2 cellular contexts compared by ENCODE assay signal in genomic region chr3:186922790-186923189, GRCh38.
TF ChIP-seq lines count a peak whose summit lies in the region.

No MANE protein-coding gene starts in this region.

TF ChIP-seq in GM23338, 12 proteins besides CTCF, POLR2A, EP300 and RAD21:
- no peak for TF ChIP-seq JUNB (IDR thresholded peaks at IDR 0.05; ENCODE audit: unreplicated experiment)
- TF ChIP-seq ZNF331 (CRISPR knock-in tag; IDR thresholded peaks at IDR 0.05; ENCODE audit: low read depth): no peak
- TF ChIP-seq POLR2AphosphoS5 (IDR thresholded peaks at IDR 0.05; ENCODE audit: low read depth): no peak
- TF ChIP-seq NANOG (IDR thresholded peaks at IDR 0.05; ENCODE audit: borderline replicate concordance): no peak
- TF ChIP-seq, protein P1, sequence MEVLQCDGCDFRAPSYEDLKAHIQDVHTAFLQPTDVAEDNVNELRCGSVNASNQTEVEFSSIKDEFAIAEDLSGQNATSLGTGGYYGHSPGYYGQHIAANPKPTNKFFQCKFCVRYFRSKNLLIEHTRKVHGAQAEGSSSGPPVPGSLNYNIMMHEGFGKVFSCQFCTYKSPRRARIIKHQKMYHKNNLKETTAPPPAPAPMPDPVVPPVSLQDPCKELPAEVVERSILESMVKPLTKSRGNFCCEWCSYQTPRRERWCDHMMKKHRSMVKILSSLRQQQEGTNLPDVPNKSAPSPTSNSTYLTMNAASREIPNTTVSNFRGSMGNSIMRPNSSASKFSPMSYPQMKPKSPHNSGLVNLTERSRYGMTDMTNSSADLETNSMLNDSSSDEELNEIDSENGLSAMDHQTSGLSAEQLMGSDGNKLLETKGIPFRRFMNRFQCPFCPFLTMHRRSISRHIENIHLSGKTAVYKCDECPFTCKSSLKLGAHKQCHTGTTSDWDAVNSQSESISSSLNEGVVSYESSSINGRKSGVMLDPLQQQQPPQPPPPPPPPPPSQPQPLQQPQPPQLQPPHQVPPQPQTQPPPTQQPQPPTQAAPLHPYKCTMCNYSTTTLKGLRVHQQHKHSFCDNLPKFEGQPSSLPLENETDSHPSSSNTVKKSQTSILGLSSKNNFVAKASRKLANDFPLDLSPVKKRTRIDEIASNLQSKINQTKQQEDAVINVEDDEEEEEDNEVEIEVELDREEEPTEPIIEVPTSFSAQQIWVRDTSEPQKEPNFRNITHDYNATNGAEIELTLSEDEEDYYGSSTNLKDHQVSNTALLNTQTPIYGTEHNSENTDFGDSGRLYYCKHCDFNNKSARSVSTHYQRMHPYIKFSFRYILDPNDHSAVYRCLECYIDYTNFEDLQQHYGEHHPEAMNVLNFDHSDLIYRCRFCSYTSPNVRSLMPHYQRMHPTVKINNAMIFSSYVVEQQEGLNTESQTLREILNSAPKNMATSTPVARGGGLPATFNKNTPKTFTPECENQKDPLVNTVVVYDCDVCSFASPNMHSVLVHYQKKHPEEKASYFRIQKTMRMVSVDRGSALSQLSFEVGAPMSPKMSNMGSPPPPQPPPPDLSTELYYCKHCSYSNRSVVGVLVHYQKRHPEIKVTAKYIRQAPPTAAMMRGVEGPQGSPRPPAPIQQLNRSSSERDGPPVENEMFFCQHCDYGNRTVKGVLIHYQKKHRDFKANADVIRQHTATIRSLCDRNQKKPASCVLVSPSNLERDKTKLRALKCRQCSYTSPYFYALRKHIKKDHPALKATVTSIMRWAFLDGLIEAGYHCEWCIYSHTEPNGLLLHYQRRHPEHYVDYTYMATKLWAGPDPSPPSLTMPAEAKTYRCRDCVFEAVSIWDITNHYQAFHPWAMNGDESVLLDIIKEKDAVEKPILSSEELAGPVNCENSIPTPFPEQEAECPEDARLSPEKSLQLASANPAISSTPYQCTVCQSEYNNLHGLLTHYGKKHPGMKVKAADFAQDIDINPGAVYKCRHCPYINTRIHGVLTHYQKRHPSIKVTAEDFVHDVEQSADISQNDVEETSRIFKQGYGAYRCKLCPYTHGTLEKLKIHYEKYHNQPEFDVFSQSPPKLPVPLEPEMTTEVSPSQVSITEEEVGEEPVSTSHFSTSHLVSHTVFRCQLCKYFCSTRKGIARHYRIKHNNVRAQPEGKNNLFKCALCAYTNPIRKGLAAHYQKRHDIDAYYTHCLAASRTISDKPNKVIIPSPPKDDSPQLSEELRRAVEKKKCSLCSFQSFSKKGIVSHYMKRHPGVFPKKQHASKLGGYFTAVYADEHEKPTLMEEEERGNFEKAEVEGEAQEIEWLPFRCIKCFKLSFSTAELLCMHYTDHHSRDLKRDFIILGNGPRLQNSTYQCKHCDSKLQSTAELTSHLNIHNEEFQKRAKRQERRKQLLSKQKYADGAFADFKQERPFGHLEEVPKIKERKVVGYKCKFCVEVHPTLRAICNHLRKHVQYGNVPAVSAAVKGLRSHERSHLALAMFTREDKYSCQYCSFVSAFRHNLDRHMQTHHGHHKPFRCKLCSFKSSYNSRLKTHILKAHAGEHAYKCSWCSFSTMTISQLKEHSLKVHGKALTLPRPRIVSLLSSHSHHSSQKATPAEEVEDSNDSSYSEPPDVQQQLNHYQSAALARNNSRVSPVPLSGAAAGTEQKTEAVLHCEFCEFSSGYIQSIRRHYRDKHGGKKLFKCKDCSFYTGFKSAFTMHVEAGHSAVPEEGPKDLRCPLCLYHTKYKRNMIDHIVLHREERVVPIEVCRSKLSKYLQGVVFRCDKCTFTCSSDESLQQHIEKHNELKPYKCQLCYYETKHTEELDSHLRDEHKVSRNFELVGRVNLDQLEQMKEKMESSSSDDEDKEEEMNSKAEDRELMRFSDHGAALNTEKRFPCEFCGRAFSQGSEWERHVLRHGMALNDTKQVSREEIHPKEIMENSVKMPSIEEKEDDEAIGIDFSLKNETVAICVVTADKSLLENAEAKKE (CRISPR knock-in tag; IDR thresholded peaks at IDR 0.05): no peak
- TF ChIP-seq STAT1 (IDR thresholded peaks at IDR 0.05; ENCODE audit: unreplicated experiment): no peak
- TF ChIP-seq CREB1 (CRISPR knock-in tag; IDR thresholded peaks at IDR 0.05; ENCODE audit: low read depth): no peak
- TF ChIP-seq EZH2phosphoT487 (IDR thresholded peaks at IDR 0.05; ENCODE audit: unreplicated experiment): no peak
- no peak for TF ChIP-seq ZNF114 (CRISPR knock-in tag; IDR thresholded peaks at IDR 0.05)
- TF ChIP-seq EZH2 (IDR thresholded peaks at IDR 0.05; ENCODE audit: low read depth, unreplicated experiment): no peak
- TF ChIP-seq REST (IDR thresholded peaks at IDR 0.05; ENCODE audit: unreplicated experiment): no peak
- TF ChIP-seq, protein P2, sequence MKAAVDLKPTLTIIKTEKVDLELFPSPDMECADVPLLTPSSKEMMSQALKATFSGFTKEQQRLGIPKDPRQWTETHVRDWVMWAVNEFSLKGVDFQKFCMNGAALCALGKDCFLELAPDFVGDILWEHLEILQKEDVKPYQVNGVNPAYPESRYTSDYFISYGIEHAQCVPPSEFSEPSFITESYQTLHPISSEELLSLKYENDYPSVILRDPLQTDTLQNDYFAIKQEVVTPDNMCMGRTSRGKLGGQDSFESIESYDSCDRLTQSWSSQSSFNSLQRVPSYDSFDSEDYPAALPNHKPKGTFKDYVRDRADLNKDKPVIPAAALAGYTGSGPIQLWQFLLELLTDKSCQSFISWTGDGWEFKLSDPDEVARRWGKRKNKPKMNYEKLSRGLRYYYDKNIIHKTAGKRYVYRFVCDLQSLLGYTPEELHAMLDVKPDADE (IDR thresholded peaks at IDR 0.05): no peak

TF ChIP-seq in H1, 55 proteins besides CTCF, POLR2A, EP300 and RAD21:
- no peak for TF ChIP-seq RFX5 (IDR thresholded peaks at IDR 0.05; ENCODE audit: borderline replicate concordance, low read depth, low read length)
- TF ChIP-seq TAF7 (optimal IDR thresholded peaks at IDR 0.05; ENCODE audit: borderline replicate concordance, low read depth, low read length): no peak
- TF ChIP-seq CHD2 (IDR thresholded peaks at IDR 0.05; ENCODE audit: low read length): no peak
- no peak for TF ChIP-seq SIRT6 (IDR thresholded peaks at IDR 0.05; ENCODE audit: low read length)
- TF ChIP-seq PHF8 (conservative IDR thresholded peaks at IDR 0.05; ENCODE audit: low read depth, low read length): no peak
- TF ChIP-seq SRF (IDR thresholded peaks at IDR 0.05; ENCODE audit: low read depth, low read length): no peak
- TF ChIP-seq ATF3 (IDR thresholded peaks at IDR 0.05; ENCODE audit: insufficient read depth, low read depth, low read length): no peak
- TF ChIP-seq SUZ12 (IDR thresholded peaks at IDR 0.05; ENCODE audit: low read length): no peak
- no peak for TF ChIP-seq KDM5A (IDR thresholded peaks at IDR 0.05; ENCODE audit: low read length)
- TF ChIP-seq BRCA1 (IDR thresholded peaks at IDR 0.05; ENCODE audit: low read depth, low read length): no peak
- TF ChIP-seq CBX8 (IDR thresholded peaks at IDR 0.05; ENCODE audit: borderline replicate concordance, low read depth, low read length): no peak
- TF ChIP-seq MAFK (IDR thresholded peaks at IDR 0.05; ENCODE audit: low read depth, low read length): no peak
- TF ChIP-seq JUN (IDR thresholded peaks at IDR 0.05; ENCODE audit: low read depth, low read length): no peak
